Comparison of ENCODE assay signal across 1 cellular context in the genomic region with DNA sequence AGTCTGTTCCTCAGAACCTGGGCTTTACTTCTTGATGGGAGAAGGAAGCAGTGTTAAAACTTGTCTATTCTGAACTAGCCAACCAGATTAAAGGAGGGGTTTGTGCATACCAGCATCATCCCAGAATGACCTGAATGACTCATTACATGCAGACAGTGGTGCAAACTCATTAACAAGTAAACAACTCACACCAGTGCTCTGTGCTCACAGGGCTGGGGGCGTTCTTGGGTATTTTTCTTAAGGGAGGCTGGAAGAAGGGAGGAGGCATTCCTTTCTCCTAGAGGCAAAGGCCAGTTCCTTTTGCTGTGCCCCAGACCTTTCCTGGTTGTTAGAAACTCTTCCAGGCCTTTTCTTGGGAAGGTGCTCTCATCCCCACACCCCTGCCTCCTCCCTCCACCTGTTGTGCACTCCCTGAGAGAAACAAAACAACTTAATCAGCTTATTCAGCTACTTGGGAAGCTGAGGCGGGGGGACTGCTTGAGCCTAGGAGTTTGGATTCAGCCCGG. TPM values are rescaled to one million over a fixed set of nuclear protein-coding genes. Genes with fewer than 3 reads are reported as not detected.
"Had no signal": no experiment of that assay in that cellular context is flagged by ENCODE, and none has a peak within 500 bp of the region (broad histone marks: within the 10 kb centered on the region; RNA-seq: fewer than 3 reads in every experiment).

No MANE protein-coding gene starts in this region.

RNA-seq across cellular contexts. Expression of a gene that starts 6.8 kb away (rescaled TPM):
- total RNA-seq: natural killer cell treated with Interleukin-12 subunit alpha and Interleukin-12 subunit beta and Interleukin-15 and Interleukin-18, amount 100 ng/mL, for 72 hours had no signal
